4 cellular contexts compared by ENCODE assay signal in the genomic region with DNA sequence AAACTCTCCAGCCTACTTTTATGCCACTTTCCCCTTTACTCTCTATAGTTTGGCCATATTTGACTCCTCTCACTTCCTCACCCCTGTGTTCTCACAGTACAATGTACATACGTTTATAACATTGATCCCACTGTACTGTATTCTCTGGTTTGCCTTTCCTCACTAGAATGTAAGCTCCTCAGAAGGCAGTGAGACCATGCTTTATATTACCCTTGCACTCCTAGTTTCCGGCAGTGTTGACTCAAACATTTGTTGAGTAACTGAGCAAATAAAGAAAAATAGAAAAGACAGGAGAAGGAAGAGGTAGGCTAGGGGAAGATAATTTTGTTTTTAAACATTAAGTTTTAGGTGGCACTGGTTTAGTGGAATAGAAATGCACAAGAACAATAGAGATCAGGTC. TPM values are rescaled to one million over a fixed set of nuclear protein-coding genes. Genes with fewer than 3 reads are reported as not detected.
"Had no signal": no experiment of that assay in that cellular context is flagged by ENCODE, and none has a peak within 500 bp of the region (broad histone marks: within the 10 kb centered on the region; RNA-seq: fewer than 3 reads in every experiment).

No MANE protein-coding gene starts in this region.

RNA-seq across cellular contexts. Expression of a gene that starts 17.9 kb away (rescaled TPM):
- total RNA-seq: GM23248, H9, HT-29 had no signal
- polyA plus RNA-seq: GM23248 had no signal

RNA-seq across cellular contexts. Expression of a gene that starts 42.2 kb away (rescaled TPM):
- total RNA-seq: HT-29 had no signal

RNA-seq across cellular contexts. Expression of a gene that starts 48.1 kb away (rescaled TPM):
- total RNA-seq: GM23248, H9, HT-29, K562 had no signal
- polyA plus RNA-seq: GM23248, K562 had no signal
